In the genomic region with DNA sequence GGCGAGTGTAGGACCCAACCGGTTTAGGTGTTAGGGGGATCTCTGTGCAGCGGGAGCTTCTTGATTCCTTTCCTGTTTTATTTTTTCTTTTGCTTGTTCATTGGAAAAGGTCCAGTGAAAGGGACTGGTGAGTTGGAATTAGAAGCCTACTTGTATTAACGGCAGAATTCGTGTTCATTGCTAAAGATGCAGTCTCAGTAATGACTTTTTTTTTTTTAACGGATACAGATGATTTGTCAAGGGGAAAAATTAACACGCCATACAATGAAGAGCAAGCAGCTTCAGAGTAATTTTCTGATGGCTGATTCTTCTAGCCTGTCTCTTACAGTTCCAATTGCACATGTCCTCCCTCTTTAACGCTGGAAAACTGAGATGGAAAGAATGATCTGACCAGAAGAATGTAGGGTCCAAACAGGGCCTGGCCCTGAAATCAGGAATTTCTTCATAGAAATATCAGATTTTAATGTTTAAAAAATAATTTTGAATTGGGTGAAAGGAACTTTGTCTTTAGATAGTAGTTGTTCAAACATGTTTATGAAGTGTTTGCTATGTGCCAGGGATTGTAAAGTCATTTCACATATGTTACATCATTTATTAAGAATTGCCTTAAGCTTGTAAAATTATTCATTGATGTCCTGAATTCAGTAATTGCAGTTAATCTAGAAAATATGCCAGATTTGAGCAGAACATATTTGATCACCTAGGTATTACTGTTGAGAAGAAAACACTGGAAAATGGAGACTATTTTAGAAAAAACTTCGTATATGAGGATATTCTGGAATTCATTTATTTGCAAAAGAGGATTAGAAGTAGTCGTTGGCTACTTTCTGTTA, we compare ENCODE assay signal across 8 cellular contexts. TPM values are rescaled to one million over a fixed set of nuclear protein-coding genes. Genes with fewer than 3 reads are reported as not detected.
DNase-seq lines count a peak whose midpoint lies in the region; ATAC-seq and TF ChIP-seq lines count a peak whose summit lies in the region.

No MANE protein-coding gene starts in this region.

- H3F3A ChIP-seq in MM.1S (ENCODE audit: insufficient read depth, low read length) = peaks cover 22% of the 10 kb centered on the region

- POLR2A ChIA-PET in MCF 10A (lab: Yijun Ruan, JAX) = interaction anchor here (0.6 to 10.4 kb wide), 45 partner anchors 9 to 608 kb away, joined by 3 to 546 read pairs (median 4); partner anchors contain the start of genes LEO1 and LYSMD2

- DNase-seq in DMS53 treated with DMSO at 0.1 percent for 48 hours (lab: John Stamatoyannopoulos, UW; ENCODE audit: unreplicated experiment) (peak; percentile 21), MM.1S (no peak), MCF 10A (ENCODE audit: unreplicated experiment) (peak; percentile 20), right lobe of liver (no peak), thyroid gland (no peak), T-helper 9 cell (no peak)
- no peak for DNase-seq in effector CD8-positive, alpha-beta T cell (lab: John Stamatoyannopoulos, UW)

- peak overlapping the region; percentile 99 for H3K27ac Mint-ChIP-seq in MCF 10A (ENCODE audit: low read depth, unreplicated experiment)

- H3K27me3 ChIP-seq in MM.1S (replicated peaks; ENCODE audit: insufficient read depth, low read length) (no peaks in the 10 kb centered on the region), right lobe of liver (no peaks in the 10 kb centered on the region), thyroid gland (no peaks in the 10 kb centered on the region)

- H3K9ac ChIP-seq in MM.1S (ENCODE audit: low read length) = peak overlapping the region; percentile 81

- H3K4me1 Mint-ChIP-seq in MCF 10A (ENCODE audit: insufficient read depth, unreplicated experiment) = peaks cover 14% of the 10 kb centered on the region

- CTCF ChIA-PET in MCF 10A (lab: Yijun Ruan, JAX) = interaction anchor here (0.6 to 1.6 kb wide), 9 partner anchors 18 to 657 kb away, joined by 3 to 10 read pairs (median 3); no protein-coding TSS in a partner anchor

- H3K36me3 Mint-ChIP-seq in MCF 10A (ENCODE audit: insufficient read depth, unreplicated experiment) = peaks cover 23% of the 10 kb centered on the region

- no peak for TF ChIP-seq POLR2A in right lobe of liver (IDR thresholded peaks at IDR 0.05)
- TF ChIP-seq POLR2A in thyroid gland (IDR thresholded peaks at IDR 0.05) = no peak

- H3K9me2 ChIP-seq in MM.1S (replicated peaks; ENCODE audit: insufficient read depth, low read length) = no peaks in the 10 kb centered on the region

- H3K79me2 ChIP-seq in MM.1S (ENCODE audit: low read length) = peaks cover 59% of the 10 kb centered on the region

- H3K27me3 Mint-ChIP-seq in MCF 10A (ENCODE audit: insufficient read depth, unreplicated experiment) = no peaks in the 10 kb centered on the region

- WGBS in right lobe of liver (ENCODE audit: insufficient coverage, low coverage, low lambda C conversion rate, missing lambda C conversion rate) = 1% methylated on average over 10 of the region's 10 CpGs
- 2 to 4% methylated on average over 10 of the region's 10 CpGs for WGBS in thyroid gland, 2 donors

- no peaks in the 10 kb centered on the region for H4K20me1 ChIP-seq in MM.1S (ENCODE audit: insufficient read depth, low read length)

- H3K4me3 Mint-ChIP-seq in MCF 10A (ENCODE audit: unreplicated experiment) = peak overlapping the region; percentile 95

- H3K27ac ChIP-seq in MM.1S (ENCODE audit: low read length) (peak overlapping the region; percentile 77), right lobe of liver (peak overlapping the region; percentile 95 to 97 (median 96)), thyroid gland (peak overlapping the region; percentile 81 to 96 (median 95))

- H3K36me3 ChIP-seq in MM.1S (replicated peaks; ENCODE audit: insufficient read depth, low read length) (no peaks in the 10 kb centered on the region), right lobe of liver (no peaks in the 10 kb centered on the region), thyroid gland (no peaks in the 10 kb centered on the region)

- no peaks in the 10 kb centered on the region for H3K9me3 Mint-ChIP-seq in MCF 10A (ENCODE audit: unreplicated experiment)

- peak overlapping the region; percentile 10; the same call in 1 of the 2 replicates for H2AFZ ChIP-seq in MM.1S (ENCODE audit: low read length)

- H3K4me3 ChIP-seq in MM.1S (ENCODE audit: low read length) = peak overlapping the region; percentile 71
- peak overlapping the region; percentile 59 to 70 (median 63) for H3K4me3 ChIP-seq in right lobe of liver
- H3K4me3 ChIP-seq in thyroid gland (replicated peaks in 1 of 3) = peak overlapping the region in 2 of 3 donors; percentile 32 to 68

- H3K4me2 ChIP-seq in MM.1S (ENCODE audit: low read depth, low read length) = peak overlapping the region; percentile 78

- BruUV-seq in MCF 10A (replicated peaks; lab: Mats Ljungman, UMichigan) = TSS peak; percentile 75

- no peaks in the 10 kb centered on the region for H3K9me3 ChIP-seq in MM.1S (replicated peaks; ENCODE audit: insufficient read depth, low read length)
- no peaks in the 10 kb centered on the region for H3K9me3 ChIP-seq in right lobe of liver
- no peaks in the 10 kb centered on the region for H3K9me3 ChIP-seq in thyroid gland

- intact Hi-C loops in MCF 10A (cut with micrococcal nuclease) = loop anchor here (1.0 to 5.0 kb wide), 3 partner anchors 57 to 157 kb away; no protein-coding TSS in a partner anchor
- intact Hi-C loops in right lobe of liver (cut with DNase I) = no loop called here
- intact Hi-C loops in thyroid gland (cut with DNase I) = no loop called here

- TF ChIP-seq CTCF in MM.1S (IDR thresholded peaks at IDR 0.05; ENCODE audit: low read length) (no peak), MCF 10A (IDR thresholded peaks at IDR 0.05; ENCODE audit: unreplicated experiment) (no peak), right lobe of liver (IDR thresholded peaks at IDR 0.05) (no peak), thyroid gland (IDR thresholded peaks at IDR 0.05) (no peak)

- H3K4me1 ChIP-seq in MM.1S (ENCODE audit: low read length) (peaks cover 8% of the 10 kb centered on the region), right lobe of liver (peaks cover 0 to 29% (median 8%) of the 10 kb centered on the region in 4 donors), thyroid gland (peaks cover 13 to 23% of the 10 kb centered on the region in 2 donors)

- ATAC-seq in right lobe of liver = peak in 3 of 4 donors; percentile 2 to 6 (median 4)
- no peak for ATAC-seq in GM21723 (IDR thresholded peaks at IDR 0.05; ENCODE audit: unreplicated experiment)

RNA-seq across cellular contexts. Expression of gene MAPK6, which starts 1.4 kb away (rescaled TPM):
- total RNA-seq in MCF 10A (2022) (106 and 114 TPM in 2 replicates), right lobe of liver (10 to 100 TPM; 15.8 to 35.8 (median 22.3) TPM), thyroid gland (10 to 100 TPM; 27.3 to 61.3 (median 30.9) TPM)

RNA-seq across cellular contexts. Expression of gene LEO1, which starts 48.9 kb away (rescaled TPM):
- 24.2 and 29.3 TPM in 2 replicates for total RNA-seq in MCF 10A (2022)
- total RNA-seq in right lobe of liver = 10 to 100 TPM in 4 of 6 experiments, 1 to 10 TPM in 2; 8.9 to 20.6 (median 11.9) TPM
- total RNA-seq in thyroid gland = 10 to 100 TPM; 13.2 to 26.9 (median 19.5) TPM

Comparison
In these comparisons a context has a peak if more than half of its experiments do, and no peak if none do; other contexts are left out.
1. DNase-seq: peak in DMS53 treated with DMSO at 0.1 percent for 48 hours (single experiment) and MCF 10A (single experiment); none in MM.1S (single experiment), right lobe of liver (0 of 3), thyroid gland (0 of 2), T-helper 9 cell (single experiment) and effector CD8-positive, alpha-beta T cell (single experiment).
2. Peak in every context shown above with its lines, with median percentiles within 50 percentile points of each other: H3K27ac ChIP-seq and H3K4me3 ChIP-seq.